In genomic region chr7:25950488-25951413, GRCh38 we compare ENCODE assay signal across 8 cellular contexts.
DNase-seq lines count a peak whose midpoint lies in the region; ATAC-seq and TF ChIP-seq lines count a peak whose summit lies in the region.

No MANE protein-coding gene starts in this region.

- DNase-seq in Caki2 (ENCODE audit: low read depth) (peak; percentile 89), HT-29 (ENCODE audit: low spot score) (peak; percentile 57), NT2/D1 (ENCODE audit: low read depth, low spot score) (peak; percentile 97), activated T-cell treated with anti-CD3 and anti-CD28 coated beads for 48 hours (ENCODE audit: low read depth) (peak; percentile 76), esophagus muscularis mucosa (ENCODE audit: extremely low spot score) (peak; percentile 97), myocyte (ENCODE audit: low read depth) (peak; percentile 52)
- DNase-seq in stimulated activated CD8-positive, alpha-beta memory T cell treated with anti-CD3 and anti-CD28 coated beads, Interleukin-7, amount 100 ng/mL, for 4 hours (ENCODE audit: low read depth in 2 of 2) = peak; percentile 70 to 83

- TF ChIP-seq CTCF in esophagus muscularis mucosa (IDR thresholded peaks at IDR 0.05) = no peak

- H3K9me3 ChIP-seq in NT2/D1 (ENCODE audit: insufficient read depth, low read length) = peaks cover 31% of the 10 kb centered on the region; the same call in 1 of the 2 replicates
- no peaks in the 10 kb centered on the region for H3K9me3 ChIP-seq in esophagus muscularis mucosa

- H3K9ac ChIP-seq in NT2/D1 (ENCODE audit: insufficient read length, low read depth) = peak overlapping the region; percentile 82

- intact Hi-C loops in esophagus muscularis mucosa (cut with DNase I) = no loop called here

- H3K4me3 ChIP-seq in NT2/D1 (ENCODE audit: insufficient read length, low read depth) = peak overlapping the region; percentile 76
- H3K4me3 ChIP-seq in esophagus muscularis mucosa = peak overlapping the region; percentile 69 to 89 (median 74)

- H3K36me3 ChIP-seq in NT2/D1 (ENCODE audit: insufficient read depth, insufficient read length, low read length) = peaks cover 6% of the 10 kb centered on the region
- H3K36me3 ChIP-seq in esophagus muscularis mucosa = no peaks in the 10 kb centered on the region

- H3K4me1 ChIP-seq in NT2/D1 (ENCODE audit: insufficient read depth, insufficient read length) (peaks cover 3% of the 10 kb centered on the region), esophagus muscularis mucosa (peaks cover 7 to 26% (median 25%) of the 10 kb centered on the region in 4 donors)

- WGBS in esophagus muscularis mucosa = 2% methylated on average over 26 of the region's 86 CpGs

- peak overlapping the region; percentile 43 to 69 (median 64) for H3K27ac ChIP-seq in esophagus muscularis mucosa (replicated peaks in 1 of 4)

- in situ Hi-C loops in Caki2 (cut with HindIII; ENCODE audit: low pct_unique_long_range_greater_than_20kb, low sequenced_read_pairs) = no loop called here

- TF ChIP-seq EP300 in esophagus muscularis mucosa (IDR thresholded peaks at IDR 0.05) = no peak

- H3K27me3 ChIP-seq in NT2/D1 (ENCODE audit: insufficient read depth, insufficient read length) = no peaks in the 10 kb centered on the region
- H3K27me3 ChIP-seq in esophagus muscularis mucosa = peaks cover 0 to 12% (median 0%) of the 10 kb centered on the region in 4 donors

- TF ChIP-seq POLR2A in esophagus muscularis mucosa (IDR thresholded peaks at IDR 0.05; ENCODE audit: low read depth) = no peak

- ATAC-seq in GM21367 (IDR thresholded peaks at IDR 0.05; ENCODE audit: unreplicated experiment) = peak; percentile 81

Comparison
In these comparisons a context has a peak if more than half of its experiments do, and no peak if none do; other contexts are left out.
1. Peak in every context shown above with its lines: DNase-seq, ATAC-seq, H3K4me3 ChIP-seq and H3K27ac ChIP-seq.